24 cellular contexts compared by ENCODE assay signal in genomic region chr5:64330728-64331231, GRCh38.
DNase-seq lines count a peak whose midpoint lies in the region; ATAC-seq and TF ChIP-seq lines count a peak whose summit lies in the region.
"Had no signal": no experiment of that assay in that cellular context is flagged by ENCODE, and none has a peak within 500 bp of the region (broad histone marks: within the 10 kb centered on the region; RNA-seq: fewer than 3 reads in every experiment).

No MANE protein-coding gene starts in this region.

- H3K27ac ChIP-seq in right atrium auricular region (peak overlapping the region; percentile 41 to 73), psoas muscle (no peak overlapping the region)
- H3K27ac ChIP-seq: breast epithelium, PC-9, spleen had no signal

- TF ChIP-seq CTCF in right atrium auricular region (IDR thresholded peaks at IDR 0.05) (no peak), psoas muscle (IDR thresholded peaks at IDR 0.05) (no peak)

- no peak overlapping the region for H3K4me3 ChIP-seq in right atrium auricular region
- no peak overlapping the region for H3K4me3 ChIP-seq in psoas muscle
- H3K4me3 ChIP-seq: breast epithelium, K562, PC-9, spleen had no signal

- ATAC-seq in psoas muscle = peak; percentile 66 to 77 (median 70)
- ATAC-seq in GM18517 (IDR thresholded peaks at IDR 0.05; ENCODE audit: unreplicated experiment) = no peak
- ATAC-seq: K562, left colon had no signal

- peaks cover 0 to 25% of the 10 kb centered on the region in 2 donors for H3K4me1 ChIP-seq in right atrium auricular region
- peaks cover 14% of the 10 kb centered on the region for H3K4me1 ChIP-seq in psoas muscle
- H3K4me1 ChIP-seq: breast epithelium, spleen had no signal

- peak; percentile 9 for DNase-seq in NCI-H2171 treated with DMSO at 0.1 percent for 48 hours (lab: John Stamatoyannopoulos, UW)
- no peak for DNase-seq in NCI-H2171 (lab: John Stamatoyannopoulos, UW)
- DNase-seq in right atrium auricular region (ENCODE audit: low spot score) = no peak
- DNase-seq in psoas muscle = peak; percentile 25 to 66
- no peak for DNase-seq in NCI-H2227 treated with DMSO at 0.1 percent for 48 hours (lab: John Stamatoyannopoulos, UW)
- DNase-seq in activated CD4-positive, alpha-beta T cell treated with anti-CD3 and anti-CD28 coated beads, Interleukin-2, amount 50 U/mL, for 4 hours = no peak
- no peak for DNase-seq in NOMO-1 treated with DMSO at 0.1 percent for 48 hours (lab: John Stamatoyannopoulos, UW; ENCODE audit: unreplicated experiment)
- DNase-seq: activated B cell treated with CpG ODN at 0.5 μM for 24 hours; activated naive CD4-positive, alpha-beta T cell treated with anti-CD3 and anti-CD28 coated beads for 36 hours; amniotic stem cell; effector CD4-positive, alpha-beta T cell; EL; left colon; naive B cell; NCI-H1105 treated with DMSO at 0.1 percent for 48 hours; NCI-H2081 treated with DMSO at 0.1 percent for 48 hours; NCI-H510A; occipital lobe; PC-9; spleen; T1000 had no signal

- H3K9me3 ChIP-seq in right atrium auricular region = peaks cover 0 to 10% of the 10 kb centered on the region in 2 donors
- peaks cover 6% of the 10 kb centered on the region for H3K9me3 ChIP-seq in psoas muscle

- intact Hi-C loops in psoas muscle (cut with DNase I) = no loop called here

- H3K27me3 ChIP-seq in right atrium auricular region (no peaks in the 10 kb centered on the region), psoas muscle (ENCODE audit: insufficient read depth in 3 of 3, low read length in 2 of 3) (no peaks in the 10 kb centered on the region)
- H3K27me3 ChIP-seq: breast epithelium, spleen had no signal

- H3K36me3 ChIP-seq in right atrium auricular region = peaks cover 1% of the 10 kb centered on the region
- H3K36me3 ChIP-seq in psoas muscle (ENCODE audit: insufficient read depth in 1 of 2, low read depth in 1 of 2) = no peaks in the 10 kb centered on the region
- H3K36me3 ChIP-seq: breast epithelium had no signal

- 24 to 39% (median 37%) methylated on average over 5 to 6 of the region's 6 CpGs for WGBS in psoas muscle, 3 donors

Comparison
In these comparisons a context has a peak if more than half of its experiments do, and no peak if none do; other contexts are left out.
1. DNase-seq: peak in NCI-H2171 treated with DMSO at 0.1 percent for 48 hours (single experiment) and psoas muscle (2 of 2); none in NCI-H2171 (single experiment), right atrium auricular region (single experiment), NCI-H2227 treated with DMSO at 0.1 percent for 48 hours (single experiment), activated CD4-positive, alpha-beta T cell treated with anti-CD3 and anti-CD28 coated beads, Interleukin-2, amount 50 U/mL, for 4 hours (0 of 2) and NOMO-1 treated with DMSO at 0.1 percent for 48 hours (single experiment).